ENCODE assay signal across 17 cellular contexts in genomic region chr7:67854236-67854635, GRCh38.
DNase-seq lines count a peak whose midpoint lies in the region; TF ChIP-seq lines count a peak whose summit lies in the region.
"Had no signal": no experiment of that assay in that cellular context is flagged by ENCODE, and none has a peak within 500 bp of the region (broad histone marks: within the 10 kb centered on the region; RNA-seq: fewer than 3 reads in every experiment).

No MANE protein-coding gene starts in this region.

- DNase-seq in NCI-H187 treated with DMSO at 0.1 percent for 48 hours (lab: John Stamatoyannopoulos, UW) (peak; percentile 2), NCI-H187 (lab: John Stamatoyannopoulos, UW) (no peak), RPMI7951 (ENCODE audit: low read depth) (peak; percentile 15), glutamatergic neuron (no peak), superior temporal gyrus (ENCODE audit: extremely low spot score) (peak; percentile 76), HAP-1 (ENCODE audit: low spot score in 2 of 2) (no peak), SW 1271 (lab: John Stamatoyannopoulos, UW) (no peak), NCI-H446 (lab: John Stamatoyannopoulos, UW) (no peak)
- DNase-seq: activated naive CD4-positive, alpha-beta T cell treated with anti-CD3 and anti-CD28 coated beads for 36 hours; activated T-cell treated with anti-CD3 and anti-CD28 coated beads, Interleukin-2, amount 50 U/mL, for 1 hour; CD4-positive, CD25-positive, alpha-beta regulatory T cell; cortex of kidney; MG63; NCI-H2107; stimulated activated naive CD4-positive, alpha-beta T cell treated with Interleukin-2 at 50 U/mL for 16 hours had no signal

- no peaks in the 10 kb centered on the region for H3K36me3 ChIP-seq in HAP-1 (replicated peaks)
- H3K36me3 ChIP-seq: MG63 had no signal

- H3K4me1 ChIP-seq in HAP-1: no peaks in the 10 kb centered on the region

- H3K4me3 Mint-ChIP-seq in glutamatergic neuron (ENCODE audit: unreplicated experiment): no peak overlapping the region
- H3K4me3 Mint-ChIP-seq: activated naive CD4-positive, alpha-beta T cell treated with anti-CD3 and anti-CD28 coated beads for 36 hours; CD4-positive, CD25-positive, alpha-beta regulatory T cell; memory B cell; natural killer cell treated with Interleukin-12 subunit alpha and Interleukin-12 subunit beta and Interleukin-15 and Interleukin-18, amount 100 ng/mL, for 72 hours had no signal

- no peak overlapping the region for H3K4me3 ChIP-seq in HAP-1
- H3K4me3 ChIP-seq: MG63 had no signal

- peak overlapping the region; percentile 34 for H3K27ac Mint-ChIP-seq in glutamatergic neuron (ENCODE audit: unreplicated experiment)
- H3K27ac Mint-ChIP-seq: activated naive CD4-positive, alpha-beta T cell treated with anti-CD3 and anti-CD28 coated beads for 36 hours; CD4-positive, CD25-positive, alpha-beta regulatory T cell; memory B cell; natural killer cell treated with Interleukin-12 subunit alpha and Interleukin-12 subunit beta and Interleukin-15 and Interleukin-18, amount 100 ng/mL, for 72 hours had no signal

- peaks cover 1% of the 10 kb centered on the region for H3K9me3 Mint-ChIP-seq in glutamatergic neuron (ENCODE audit: unreplicated experiment)

- no peaks in the 10 kb centered on the region for H3K9me3 ChIP-seq in HAP-1
- H3K9me3 ChIP-seq: MG63 had no signal

- H3K27me3 Mint-ChIP-seq in glutamatergic neuron (ENCODE audit: unreplicated experiment): no peaks in the 10 kb centered on the region
- H3K27me3 Mint-ChIP-seq: CD4-positive, CD25-positive, alpha-beta regulatory T cell; memory B cell; natural killer cell treated with Interleukin-12 subunit alpha and Interleukin-12 subunit beta and Interleukin-15 and Interleukin-18, amount 100 ng/mL, for 72 hours had no signal

- in situ Hi-C loops in HAP-1 (cut with MboI; ENCODE audit: low sequenced_read_pairs): no loop called here

- no peaks in the 10 kb centered on the region for H3K27me3 ChIP-seq in HAP-1 (ENCODE audit: low read depth)
- H3K27me3 ChIP-seq: MG63 had no signal

- peaks cover 3% of the 10 kb centered on the region for H3K36me3 Mint-ChIP-seq in glutamatergic neuron (ENCODE audit: unreplicated experiment)
- H3K36me3 Mint-ChIP-seq: CD4-positive, CD25-positive, alpha-beta regulatory T cell; memory B cell had no signal

- no peak for TF ChIP-seq CTCF in glutamatergic neuron (IDR thresholded peaks at IDR 0.05; ENCODE audit: partially characterized antibody, unreplicated experiment)

- peaks cover 10% of the 10 kb centered on the region for H3K4me1 Mint-ChIP-seq in glutamatergic neuron (ENCODE audit: low read depth, unreplicated experiment)
- H3K4me1 Mint-ChIP-seq: CD4-positive, CD25-positive, alpha-beta regulatory T cell; memory B cell had no signal

Comparison
In these comparisons a context has a peak if more than half of its experiments do, and no peak if none do; other contexts are left out.
1. DNase-seq: peak in NCI-H187 treated with DMSO at 0.1 percent for 48 hours (single experiment), RPMI7951 (single experiment) and superior temporal gyrus (single experiment); none in NCI-H187 (0 of 2), glutamatergic neuron (single experiment), HAP-1 (0 of 2), SW 1271 (0 of 2) and NCI-H446 (0 of 2).